1 cellular context compared by ENCODE assay signal in the genomic region with DNA sequence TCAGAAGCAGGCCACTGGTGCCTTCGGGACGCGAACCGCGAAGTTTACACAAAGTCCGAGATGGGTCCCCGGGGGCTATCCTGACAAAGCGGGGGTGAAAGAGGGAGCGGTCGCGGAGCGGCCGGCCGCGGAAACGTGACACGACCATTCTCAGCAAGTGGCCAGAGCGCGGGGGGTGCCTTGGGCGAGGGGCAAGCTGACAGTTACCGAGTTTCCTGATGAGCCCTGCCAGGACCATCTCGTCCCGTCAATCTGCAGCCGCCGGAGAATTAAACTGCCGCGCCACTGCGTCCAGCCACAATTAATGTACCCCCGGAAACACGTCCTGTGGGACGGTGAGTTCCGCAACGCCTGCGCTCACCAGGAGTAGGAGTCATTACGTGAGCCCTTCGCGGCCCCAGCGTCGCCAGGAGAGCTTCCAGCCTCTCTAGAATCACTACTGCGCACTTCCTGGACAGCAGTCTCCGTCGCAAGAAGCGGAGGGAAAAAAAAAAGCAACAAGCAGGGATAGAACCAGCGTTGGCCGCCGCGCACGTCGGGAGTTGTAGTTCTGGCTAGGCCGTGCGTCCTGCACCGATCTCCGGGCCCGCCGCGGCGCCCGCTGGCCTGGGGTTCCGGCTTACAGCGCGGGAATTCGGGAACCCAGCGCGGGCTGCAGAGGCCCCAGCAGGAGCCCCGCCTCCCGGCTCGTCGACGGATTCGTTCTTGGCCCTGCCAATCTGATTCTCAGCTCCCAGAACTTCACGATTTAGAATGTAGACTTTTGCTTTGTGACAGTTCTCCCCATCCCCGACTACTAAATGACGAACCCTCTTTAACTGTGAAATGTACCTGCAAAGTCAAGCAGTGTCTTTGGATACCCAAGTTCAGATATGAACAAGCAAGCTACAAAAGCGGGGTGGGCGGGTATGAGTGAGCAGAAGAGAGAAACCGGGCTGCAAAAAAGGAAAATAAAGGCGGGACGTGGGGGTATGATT.
TF ChIP-seq lines count a peak whose summit lies in the region.

A gene with protein sequence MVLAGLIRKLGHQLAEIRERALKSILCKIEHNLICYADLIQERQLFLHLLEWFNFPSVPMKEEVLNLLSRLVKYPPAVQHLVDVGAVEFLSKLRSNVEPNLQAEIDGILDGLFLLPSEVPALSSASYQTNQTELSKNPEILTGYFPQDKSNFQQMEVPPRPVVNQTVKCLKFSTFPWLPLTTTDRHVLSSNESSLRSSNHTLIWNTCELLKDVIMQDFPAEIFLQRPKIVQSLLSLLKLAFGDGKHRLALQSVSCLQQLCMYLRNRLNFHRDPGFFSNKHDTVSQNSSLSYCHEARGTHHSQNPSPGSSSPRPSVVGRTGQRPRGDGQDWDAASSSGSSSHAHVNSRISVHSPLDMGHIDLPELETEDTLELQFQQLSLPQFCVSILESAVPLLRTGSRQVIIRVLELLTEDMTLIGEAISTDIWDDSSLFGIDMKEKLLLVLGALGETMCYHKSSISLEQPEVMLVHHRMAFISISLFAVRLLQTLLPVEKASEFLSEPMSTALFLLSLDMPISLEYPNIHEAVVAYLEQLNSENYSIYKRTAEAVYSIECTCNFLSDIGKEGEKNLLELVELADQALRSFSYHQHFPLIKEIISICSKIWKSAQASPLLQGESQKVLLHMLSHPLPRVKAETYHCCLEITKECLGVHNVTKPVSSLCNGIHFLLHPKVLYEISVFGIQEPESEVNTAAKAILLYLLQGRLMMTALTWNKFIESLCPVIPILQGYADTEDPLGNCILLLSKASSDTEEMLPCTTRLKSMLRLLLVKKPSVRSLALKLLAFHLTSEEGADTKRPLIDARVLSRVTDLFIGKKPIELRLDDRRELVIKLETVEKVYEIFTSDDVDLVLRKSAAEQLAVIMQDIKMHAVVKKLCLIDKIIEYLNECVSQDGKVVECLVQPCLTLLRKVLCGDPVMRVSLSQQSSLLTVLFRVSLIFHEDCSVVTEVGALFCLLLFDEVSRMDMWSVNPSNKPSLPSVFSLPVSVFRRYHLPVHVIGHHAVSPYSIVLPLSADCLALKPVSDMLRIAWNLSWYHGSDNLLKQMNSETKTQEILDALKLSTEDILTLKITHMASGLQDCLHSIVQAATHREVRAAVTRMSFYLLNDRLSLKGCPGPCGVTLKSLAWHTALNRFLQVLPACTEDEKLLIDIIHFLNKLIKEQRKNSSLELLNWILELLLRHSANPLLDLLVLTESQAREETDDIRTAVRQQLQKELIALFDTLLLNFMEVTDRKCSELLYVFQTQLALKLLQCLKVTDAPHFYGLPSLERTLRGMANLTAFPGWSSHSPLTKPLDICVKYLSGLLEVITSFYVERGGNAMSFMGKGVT (N-terminal part only) (minus strand): TSS at position 267 of the 977 bp plus-strand sequence. CDS start 29 bp downstream, at position 238.

TF ChIP-seq in K562, 482 proteins besides CTCF, POLR2A, EP300 and RAD21 (continued from another document and continues in another):
- peak; percentile 56; the same call in 1 of the 2 replicates for TF ChIP-seq MTA1 (IDR thresholded peaks at IDR 0.05; ENCODE audit: borderline replicate concordance)
- TF ChIP-seq MAZ (CRISPR knock-in tag; conservative IDR thresholded peaks at IDR 0.05 in 1 of 2, IDR thresholded peaks at IDR 0.05 in 1 of 2): peak in 1 of 2 experiments; percentile 66; a peak in 2 of 4 replicates
- peak; percentile 66 for TF ChIP-seq SP1 (CRISPR knock-in tag; IDR thresholded peaks at IDR 0.05)
- TF ChIP-seq, protein P1, sequence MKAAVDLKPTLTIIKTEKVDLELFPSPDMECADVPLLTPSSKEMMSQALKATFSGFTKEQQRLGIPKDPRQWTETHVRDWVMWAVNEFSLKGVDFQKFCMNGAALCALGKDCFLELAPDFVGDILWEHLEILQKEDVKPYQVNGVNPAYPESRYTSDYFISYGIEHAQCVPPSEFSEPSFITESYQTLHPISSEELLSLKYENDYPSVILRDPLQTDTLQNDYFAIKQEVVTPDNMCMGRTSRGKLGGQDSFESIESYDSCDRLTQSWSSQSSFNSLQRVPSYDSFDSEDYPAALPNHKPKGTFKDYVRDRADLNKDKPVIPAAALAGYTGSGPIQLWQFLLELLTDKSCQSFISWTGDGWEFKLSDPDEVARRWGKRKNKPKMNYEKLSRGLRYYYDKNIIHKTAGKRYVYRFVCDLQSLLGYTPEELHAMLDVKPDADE (conservative IDR thresholded peaks at IDR 0.05; ENCODE audit: control insufficient read depth, low read depth, low read length): peak; percentile 80
- TF ChIP-seq ARNT (IDR thresholded peaks at IDR 0.05): peak in 1 of 2 experiments; percentile 81; a peak in 2 of 4 replicates
- peak; percentile 93 for TF ChIP-seq GABPA (tag; conservative IDR thresholded peaks at IDR 0.05; ENCODE audit: low read depth)
- no peak for TF ChIP-seq POLR2AphosphoS2 (IDR thresholded peaks at IDR 0.05; ENCODE audit: low read length)
- no peak for TF ChIP-seq TAL1 (IDR thresholded peaks at IDR 0.05)
- TF ChIP-seq RNF2 (IDR thresholded peaks at IDR 0.05): peak; percentile 81
- peak; percentile 89 for TF ChIP-seq FOXK1 (CRISPR knock-in tag; IDR thresholded peaks at IDR 0.05; ENCODE audit: borderline replicate concordance)
- peak; percentile 90 for TF ChIP-seq SAP30 (IDR thresholded peaks at IDR 0.05; ENCODE audit: borderline replicate concordance, insufficient read depth, low read depth, low read length, poor library complexity, severe bottlenecking)
- peak; percentile 80 for TF ChIP-seq TBP (optimal IDR thresholded peaks at IDR 0.05; ENCODE audit: low read depth, low read length)
- TF ChIP-seq, protein P2, sequence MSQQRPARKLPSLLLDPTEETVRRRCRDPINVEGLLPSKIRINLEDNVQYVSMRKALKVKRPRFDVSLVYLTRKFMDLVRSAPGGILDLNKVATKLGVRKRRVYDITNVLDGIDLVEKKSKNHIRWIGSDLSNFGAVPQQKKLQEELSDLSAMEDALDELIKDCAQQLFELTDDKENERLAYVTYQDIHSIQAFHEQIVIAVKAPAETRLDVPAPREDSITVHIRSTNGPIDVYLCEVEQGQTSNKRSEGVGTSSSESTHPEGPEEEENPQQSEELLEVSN (IDR thresholded peaks at IDR 0.05; ENCODE audit: borderline replicate concordance in 1 of 2, extremely low read depth in 1 of 2, insufficient read depth in 1 of 2, insufficient read length in 1 of 2, low read depth in 1 of 2, low read length in 1 of 2, poor library complexity in 1 of 2, severe bottlenecking in 1 of 2): peak; percentile 92 to 97
- TF ChIP-seq TRIM28 (IDR thresholded peaks at IDR 0.05): peak; percentile 72; the same call in 1 of the 2 replicates
- peak; percentile 66 for TF ChIP-seq SUPT5H (IDR thresholded peaks at IDR 0.05)
- no peak for TF ChIP-seq MYNN (IDR thresholded peaks at IDR 0.05)
- no peak for TF ChIP-seq MYNN (CRISPR knock-in tag; IDR thresholded peaks at IDR 0.05)
- TF ChIP-seq, protein P3, sequence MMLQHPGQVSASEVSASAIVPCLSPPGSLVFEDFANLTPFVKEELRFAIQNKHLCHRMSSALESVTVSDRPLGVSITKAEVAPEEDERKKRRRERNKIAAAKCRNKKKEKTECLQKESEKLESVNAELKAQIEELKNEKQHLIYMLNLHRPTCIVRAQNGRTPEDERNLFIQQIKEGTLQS (IDR thresholded peaks at IDR 0.05): peak; percentile 36; the same call in 1 of the 2 replicates
- TF ChIP-seq, protein P3 (CRISPR knock-in tag; conservative IDR thresholded peaks at IDR 0.05): 0 out of 2 replicates have a peak, but pooled peaks have one; percentile 55
- no peak for TF ChIP-seq ZNF282 (CRISPR knock-in tag; IDR thresholded peaks at IDR 0.05)
- TF ChIP-seq GTF2E2 (tag; IDR thresholded peaks at IDR 0.05): peak; percentile 77; the same call in 1 of the 2 replicates
- peak; percentile 83 for TF ChIP-seq RBFOX2 (IDR thresholded peaks at IDR 0.05; ENCODE audit: low read depth, low read length)
- TF ChIP-seq SP2 (IDR thresholded peaks at IDR 0.05; ENCODE audit: extremely low read depth, low read depth, low read length, poor library complexity, severe bottlenecking): peak; percentile 52
- TF ChIP-seq, protein P4, sequence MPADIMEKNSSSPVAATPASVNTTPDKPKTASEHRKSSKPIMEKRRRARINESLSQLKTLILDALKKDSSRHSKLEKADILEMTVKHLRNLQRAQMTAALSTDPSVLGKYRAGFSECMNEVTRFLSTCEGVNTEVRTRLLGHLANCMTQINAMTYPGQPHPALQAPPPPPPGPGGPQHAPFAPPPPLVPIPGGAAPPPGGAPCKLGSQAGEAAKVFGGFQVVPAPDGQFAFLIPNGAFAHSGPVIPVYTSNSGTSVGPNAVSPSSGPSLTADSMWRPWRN (IDR thresholded peaks at IDR 0.05; ENCODE audit: low read depth): no peak
- TF ChIP-seq, protein P5, sequence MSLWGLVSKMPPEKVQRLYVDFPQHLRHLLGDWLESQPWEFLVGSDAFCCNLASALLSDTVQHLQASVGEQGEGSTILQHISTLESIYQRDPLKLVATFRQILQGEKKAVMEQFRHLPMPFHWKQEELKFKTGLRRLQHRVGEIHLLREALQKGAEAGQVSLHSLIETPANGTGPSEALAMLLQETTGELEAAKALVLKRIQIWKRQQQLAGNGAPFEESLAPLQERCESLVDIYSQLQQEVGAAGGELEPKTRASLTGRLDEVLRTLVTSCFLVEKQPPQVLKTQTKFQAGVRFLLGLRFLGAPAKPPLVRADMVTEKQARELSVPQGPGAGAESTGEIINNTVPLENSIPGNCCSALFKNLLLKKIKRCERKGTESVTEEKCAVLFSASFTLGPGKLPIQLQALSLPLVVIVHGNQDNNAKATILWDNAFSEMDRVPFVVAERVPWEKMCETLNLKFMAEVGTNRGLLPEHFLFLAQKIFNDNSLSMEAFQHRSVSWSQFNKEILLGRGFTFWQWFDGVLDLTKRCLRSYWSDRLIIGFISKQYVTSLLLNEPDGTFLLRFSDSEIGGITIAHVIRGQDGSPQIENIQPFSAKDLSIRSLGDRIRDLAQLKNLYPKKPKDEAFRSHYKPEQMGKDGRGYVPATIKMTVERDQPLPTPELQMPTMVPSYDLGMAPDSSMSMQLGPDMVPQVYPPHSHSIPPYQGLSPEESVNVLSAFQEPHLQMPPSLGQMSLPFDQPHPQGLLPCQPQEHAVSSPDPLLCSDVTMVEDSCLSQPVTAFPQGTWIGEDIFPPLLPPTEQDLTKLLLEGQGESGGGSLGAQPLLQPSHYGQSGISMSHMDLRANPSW (CRISPR knock-in tag; IDR thresholded peaks at IDR 0.05): no peak
- TF ChIP-seq TAF1 (IDR thresholded peaks at IDR 0.05; ENCODE audit: control insufficient read depth, extremely low read depth, insufficient read depth, low read length, severe bottlenecking): peak; percentile 79
- TF ChIP-seq, protein P6, sequence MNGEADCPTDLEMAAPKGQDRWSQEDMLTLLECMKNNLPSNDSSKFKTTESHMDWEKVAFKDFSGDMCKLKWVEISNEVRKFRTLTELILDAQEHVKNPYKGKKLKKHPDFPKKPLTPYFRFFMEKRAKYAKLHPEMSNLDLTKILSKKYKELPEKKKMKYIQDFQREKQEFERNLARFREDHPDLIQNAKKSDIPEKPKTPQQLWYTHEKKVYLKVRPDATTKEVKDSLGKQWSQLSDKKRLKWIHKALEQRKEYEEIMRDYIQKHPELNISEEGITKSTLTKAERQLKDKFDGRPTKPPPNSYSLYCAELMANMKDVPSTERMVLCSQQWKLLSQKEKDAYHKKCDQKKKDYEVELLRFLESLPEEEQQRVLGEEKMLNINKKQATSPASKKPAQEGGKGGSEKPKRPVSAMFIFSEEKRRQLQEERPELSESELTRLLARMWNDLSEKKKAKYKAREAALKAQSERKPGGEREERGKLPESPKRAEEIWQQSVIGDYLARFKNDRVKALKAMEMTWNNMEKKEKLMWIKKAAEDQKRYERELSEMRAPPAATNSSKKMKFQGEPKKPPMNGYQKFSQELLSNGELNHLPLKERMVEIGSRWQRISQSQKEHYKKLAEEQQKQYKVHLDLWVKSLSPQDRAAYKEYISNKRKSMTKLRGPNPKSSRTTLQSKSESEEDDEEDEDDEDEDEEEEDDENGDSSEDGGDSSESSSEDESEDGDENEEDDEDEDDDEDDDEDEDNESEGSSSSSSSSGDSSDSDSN (IDR thresholded peaks at IDR 0.05; ENCODE audit: borderline replicate concordance in 1 of 2, low read depth in 2 of 2, low read length in 2 of 2): peak in 1 of 2 experiments; percentile 62; a peak in 1 of 4 replicates
- 0 out of 2 replicates have a peak, but pooled peaks have one; percentile 30 for TF ChIP-seq CHD2 (IDR thresholded peaks at IDR 0.05; ENCODE audit: low read depth, low read length)
- TF ChIP-seq TAF7 (tag; IDR thresholded peaks at IDR 0.05): peak; percentile 67; the same call in 1 of the 2 replicates
- peak; percentile 47; the same call in 1 of the 2 replicates for TF ChIP-seq EP400 (IDR thresholded peaks at IDR 0.05)
- 0 out of 2 replicates have a peak, but pooled peaks have one; percentile 36 for TF ChIP-seq ZNF766 (CRISPR knock-in tag; conservative IDR thresholded peaks at IDR 0.05)
- TF ChIP-seq ZNF174 (CRISPR knock-in tag; IDR thresholded peaks at IDR 0.05): no peak
- TF ChIP-seq, protein P7, sequence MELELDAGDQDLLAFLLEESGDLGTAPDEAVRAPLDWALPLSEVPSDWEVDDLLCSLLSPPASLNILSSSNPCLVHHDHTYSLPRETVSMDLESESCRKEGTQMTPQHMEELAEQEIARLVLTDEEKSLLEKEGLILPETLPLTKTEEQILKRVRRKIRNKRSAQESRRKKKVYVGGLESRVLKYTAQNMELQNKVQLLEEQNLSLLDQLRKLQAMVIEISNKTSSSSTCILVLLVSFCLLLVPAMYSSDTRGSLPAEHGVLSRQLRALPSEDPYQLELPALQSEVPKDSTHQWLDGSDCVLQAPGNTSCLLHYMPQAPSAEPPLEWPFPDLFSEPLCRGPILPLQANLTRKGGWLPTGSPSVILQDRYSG (tag; conservative IDR thresholded peaks at IDR 0.05; ENCODE audit: low read depth): no peak
- peak in 1 of 3 experiments; percentile 26 for TF ChIP-seq YY1 (IDR thresholded peaks at IDR 0.05; ENCODE audit: borderline replicate concordance in 1 of 3, control insufficient read depth in 1 of 3, extremely low read depth in 1 of 3, insufficient read depth in 3 of 3, insufficient read length in 1 of 3, insufficient replicate concordance in 2 of 3, low read depth in 1 of 3, low read length in 2 of 3)
- peak; percentile 40; the same call in 1 of the 2 replicates for TF ChIP-seq ZNF431 (CRISPR knock-in tag; IDR thresholded peaks at IDR 0.05)
- peak; percentile 93 for TF ChIP-seq ZNF143 (CRISPR knock-in tag; IDR thresholded peaks at IDR 0.05)
- peak; percentile 53 for TF ChIP-seq RBM25 (IDR thresholded peaks at IDR 0.05; ENCODE audit: low read depth, low read length, severe bottlenecking)
- peak; percentile 55 for TF ChIP-seq POLR2B (IDR thresholded peaks at IDR 0.05; ENCODE audit: low read depth, partially characterized antibody)
- TF ChIP-seq DIDO1 (tag; IDR thresholded peaks at IDR 0.05; ENCODE audit: low read depth): peak; percentile 95
- TF ChIP-seq CBX2 (IDR thresholded peaks at IDR 0.05; ENCODE audit: insufficient read depth, low read length, poor library complexity, severe bottlenecking): no peak
- peak; percentile 85 for TF ChIP-seq POLR2G (IDR thresholded peaks at IDR 0.05; ENCODE audit: low read depth, low read length)
